ENCODE assay signal across 30 cellular contexts in the genomic region with DNA sequence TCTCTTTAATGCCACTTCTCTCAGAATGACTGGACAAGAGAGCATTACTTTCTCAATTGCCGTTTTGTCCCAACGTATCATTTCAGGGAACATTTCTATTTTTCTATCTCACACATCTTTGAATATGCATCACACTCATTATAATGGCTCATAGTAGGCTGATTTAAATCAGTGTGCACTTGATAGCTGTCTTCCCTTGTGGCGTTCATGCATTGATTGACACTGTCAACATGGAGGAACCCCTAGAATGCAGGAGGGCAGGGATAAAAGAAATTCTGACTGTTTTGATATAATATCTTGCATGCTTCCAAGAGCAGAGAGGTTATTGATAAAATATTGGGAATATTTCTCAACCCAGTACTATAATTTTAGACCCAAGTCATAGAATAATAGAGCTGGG.
"Had no signal": no experiment of that assay in that cellular context is flagged by ENCODE, and none has a peak within 500 bp of the region (broad histone marks: within the 10 kb centered on the region; RNA-seq: fewer than 3 reads in every experiment).

No MANE protein-coding gene starts in this region.

- H3K27ac ChIP-seq: adrenal gland, ascending aorta, body of pancreas, brain microvascular endothelial cell, breast epithelium, cardiac muscle cell had no signal

- DNase-seq: activated effector memory CD4-positive, alpha-beta T cell treated with anti-CD3 and anti-CD28 coated beads, Interleukin-2, amount 50 U/mL, for 16 hours; activated effector memory CD4-positive, alpha-beta T cell treated with Interleukin-2 at 50 U/mL for 16 hours; activated gamma-delta T cell; activated gamma-delta T cell treated with Interleukin-2 at 50 U/mL for 16 hours; activated naive CD4-positive, alpha-beta T cell; activated naive CD4-positive, alpha-beta T cell treated with anti-CD3 and anti-CD28 coated beads for 36 hours; activated naive CD4-positive, alpha-beta T cell treated with anti-CD3 and anti-CD28 coated beads, Interleukin-2, amount 10 ng/mL, durations not matched to agents 7 days and 5 days; activated naive CD4-positive, alpha-beta T cell treated with anti-CD3 and anti-CD28 coated beads, Interleukin-2, amount 50 U/mL, for 16 hours; activated naive CD4-positive, alpha-beta T cell treated with Interleukin-2 at 50 U/mL for 16 hours; activated naive CD8-positive, alpha-beta T cell treated with anti-CD3 and anti-CD28 coated beads for 36 hours; activated naive CD8-positive, alpha-beta T cell treated with anti-CD3 and anti-CD28 coated beads, Interleukin-2, amount 10 ng/mL, durations not matched to agents 7 days and 5 days; activated naive CD8-positive, alpha-beta T cell treated with anti-CD3 and anti-CD28 coated beads, Interleukin-2, amount 50 U/mL, for 24 hours; activated T-cell treated with anti-CD3 and anti-CD28 coated beads, Interleukin-2, amount 50 U/mL, for 1 hour; activated T-cell treated with anti-CD3 and anti-CD28 coated beads, Interleukin-2, amount 50 U/mL, for 24 hours; activated T-cell treated with anti-CD3 and anti-CD28 coated beads, Interleukin-2, amount 50 U/mL, for 4 hours; activated T-cell treated with anti-CD3 and anti-CD28 coated beads, Interleukin-2, amount 50 U/mL, for 48 hours; activated T-cell treated with anti-CD3 and anti-CD28 coated beads, Interleukin-2, amount 50 U/mL, for 72 hours; adrenal gland; amniotic stem cell; amygdala; anterior cingulate cortex; aorta; body of pancreas; brain microvascular endothelial cell; caudate nucleus; central memory CD4-positive, alpha-beta T cell; cerebellar nuclear complex had no signal

- H3K36me3 ChIP-seq: adrenal gland, ascending aorta, brain microvascular endothelial cell, breast epithelium, cardiac muscle cell had no signal

- H3K27me3 ChIP-seq: adrenal gland, ascending aorta, body of pancreas, brain microvascular endothelial cell, breast epithelium, cardiac muscle cell had no signal

- H3K4me3 ChIP-seq: adrenal gland, ascending aorta, body of pancreas, breast epithelium, cardiac muscle cell had no signal

- H3K9me3 ChIP-seq: adrenal gland, ascending aorta, body of pancreas, breast epithelium had no signal
